ENCODE assay signal across 21 cellular contexts in the genomic region with DNA sequence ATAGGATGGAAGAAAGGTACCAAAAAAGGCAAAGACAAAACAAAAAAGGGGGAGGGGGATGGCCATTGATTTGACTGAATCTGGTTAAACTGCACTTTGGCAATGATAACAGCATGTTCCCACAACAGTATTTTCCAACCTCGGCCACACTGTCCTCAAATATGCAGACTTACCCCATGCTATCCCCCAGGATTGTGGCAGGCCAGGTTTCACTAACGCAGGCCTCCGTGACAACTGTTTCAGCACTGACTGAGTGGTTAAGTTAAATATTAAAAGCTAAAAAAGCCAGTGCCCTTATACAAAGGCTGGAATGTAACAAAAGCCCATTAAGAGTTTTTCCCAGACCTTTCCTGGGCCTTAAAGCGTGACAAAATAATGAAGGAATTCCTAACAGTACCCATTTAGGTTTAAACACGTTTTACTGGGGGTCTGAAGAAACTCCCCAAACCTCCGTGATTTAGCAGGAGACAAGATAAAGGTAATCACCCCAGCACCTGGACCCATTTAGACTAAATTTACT.
"Had no signal": no experiment of that assay in that cellular context is flagged by ENCODE, and none has a peak within 500 bp of the region (broad histone marks: within the 10 kb centered on the region; RNA-seq: fewer than 3 reads in every experiment).

No MANE protein-coding gene starts in this region.

- H3K9me3 Mint-ChIP-seq: activated CD4-positive, alpha-beta memory T cell treated with anti-CD3 and anti-CD28 coated beads, Interleukin-2, amount 10 ng/mL, durations not matched to agents 7 days and 5 days; effector memory CD8-positive, alpha-beta T cell; naive B cell; neural progenitor cell; stimulated activated memory B cell treated with anti-CD40 and anti-IgM and Interleukin-4, amounts not matched to agents 10 μg/mL and 1 μg/mL and 100 μg/mL, for 72 hours had no signal

- H3K4me1 ChIP-seq: neural progenitor cell, sigmoid colon, spleen, upper lobe of left lung had no signal

- ATAC-seq: effector memory CD8-positive, alpha-beta T cell; left ventricle myocardium superior; stimulated activated memory B cell treated with anti-CD40 and anti-IgM and Interleukin-4, amounts not matched to agents 10 μg/mL and 1 μg/mL and 100 μg/mL, for 72 hours had no signal

- H3K27ac Mint-ChIP-seq: activated CD4-positive, alpha-beta memory T cell treated with anti-CD3 and anti-CD28 coated beads, Interleukin-2, amount 10 ng/mL, durations not matched to agents 7 days and 5 days; effector memory CD8-positive, alpha-beta T cell; naive B cell; neural progenitor cell; stimulated activated memory B cell treated with anti-CD40 and anti-IgM and Interleukin-4, amounts not matched to agents 10 μg/mL and 1 μg/mL and 100 μg/mL, for 72 hours had no signal

- DNase-seq: activated CD4-positive, alpha-beta memory T cell treated with anti-CD3 and anti-CD28 coated beads, Interleukin-2, amount 10 ng/mL, durations not matched to agents 7 days and 5 days; activated CD4-positive, alpha-beta T cell treated with anti-CD3 and anti-CD28 coated beads for 48 hours; activated CD4-positive, CD25-positive, alpha-beta regulatory T cell; activated naive CD4-positive, alpha-beta T cell treated with anti-CD3 and anti-CD28 coated beads, Interleukin-2, amount 50 U/mL, for 16 hours; activated T-cell treated with anti-CD3 and anti-CD28 coated beads, Interleukin-2, amount 50 U/mL, for 1 hour; aorta; effector memory CD8-positive, alpha-beta T cell; left ventricle myocardium superior; naive B cell; ovary; sigmoid colon; SK-N-SH; stimulated activated CD4-positive, alpha-beta T cell treated with anti-CD3 and anti-CD28 coated beads, Interleukin-4, amount 100 ng/mL, for 4 hours; T-helper 1 cell; T-helper 9 cell; upper lobe of left lung had no signal

- H3K36me3 ChIP-seq: cardiac muscle cell, neural progenitor cell, ovary, sigmoid colon, spleen, thoracic aorta, upper lobe of left lung had no signal

- H3K4me3 Mint-ChIP-seq: activated CD4-positive, alpha-beta memory T cell treated with anti-CD3 and anti-CD28 coated beads, Interleukin-2, amount 10 ng/mL, durations not matched to agents 7 days and 5 days; effector memory CD8-positive, alpha-beta T cell; naive B cell; neural progenitor cell; stimulated activated memory B cell treated with anti-CD40 and anti-IgM and Interleukin-4, amounts not matched to agents 10 μg/mL and 1 μg/mL and 100 μg/mL, for 72 hours had no signal

- H3K27me3 Mint-ChIP-seq: naive B cell; stimulated activated memory B cell treated with anti-CD40 and anti-IgM and Interleukin-4, amounts not matched to agents 10 μg/mL and 1 μg/mL and 100 μg/mL, for 72 hours had no signal

- H3K27ac ChIP-seq: cardiac muscle cell, neural progenitor cell, ovary, sigmoid colon, spleen, thoracic aorta, upper lobe of left lung had no signal

- H3K36me3 Mint-ChIP-seq: naive B cell; neural progenitor cell; stimulated activated memory B cell treated with anti-CD40 and anti-IgM and Interleukin-4, amounts not matched to agents 10 μg/mL and 1 μg/mL and 100 μg/mL, for 72 hours had no signal

- H3K9me3 ChIP-seq: ovary, sigmoid colon, SK-N-SH, spleen, thoracic aorta, upper lobe of left lung had no signal

- H3K4me3 ChIP-seq: cardiac muscle cell, neural progenitor cell, ovary, sigmoid colon, spleen, thoracic aorta, upper lobe of left lung had no signal

- H3K4me1 Mint-ChIP-seq: activated CD4-positive, alpha-beta memory T cell treated with anti-CD3 and anti-CD28 coated beads, Interleukin-2, amount 10 ng/mL, durations not matched to agents 7 days and 5 days; naive B cell; stimulated activated memory B cell treated with anti-CD40 and anti-IgM and Interleukin-4, amounts not matched to agents 10 μg/mL and 1 μg/mL and 100 μg/mL, for 72 hours had no signal

- H3K27me3 ChIP-seq: cardiac muscle cell, neural progenitor cell, ovary, sigmoid colon, upper lobe of left lung had no signal
